In the genomic region with DNA sequence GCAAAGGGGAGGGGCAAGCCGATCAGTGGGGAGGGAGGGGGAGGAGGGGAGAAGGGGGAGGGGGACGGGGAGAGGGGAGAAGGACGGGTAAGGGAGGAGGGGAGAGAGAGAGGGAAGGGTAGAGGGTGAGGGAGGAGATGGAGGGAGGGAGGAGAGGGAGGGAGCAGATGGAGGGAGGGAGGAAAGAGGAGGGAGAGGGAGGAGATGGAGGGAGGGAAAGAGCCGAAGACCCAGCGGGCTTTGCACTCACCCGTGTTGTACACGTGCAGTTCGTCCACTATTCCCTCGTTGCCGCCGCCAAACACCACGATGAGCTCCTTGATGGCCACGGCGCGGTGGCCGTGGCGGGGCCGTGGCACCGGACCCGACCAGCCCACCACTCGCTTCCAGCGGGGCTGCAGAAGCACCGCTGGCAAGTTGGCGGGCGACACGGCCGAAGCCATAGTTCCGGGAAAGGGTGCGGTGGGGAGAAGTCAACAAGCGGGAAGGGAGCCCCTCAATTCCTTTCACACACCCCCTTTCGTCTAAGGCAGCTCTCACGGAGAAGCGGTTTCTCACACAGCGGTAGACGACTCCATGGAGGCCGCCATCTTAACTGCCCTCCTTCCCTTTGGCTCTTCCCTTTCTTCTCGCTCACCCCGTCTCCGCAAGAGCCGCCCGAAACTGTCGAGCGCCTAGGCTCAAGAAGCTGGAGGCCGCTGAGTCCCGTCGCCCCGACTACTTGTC, we compare ENCODE assay signal across 1 cellular context.
TF ChIP-seq lines count a peak whose summit lies in the region.

No MANE protein-coding gene starts in this region.

TF ChIP-seq in GM23338, 12 proteins besides CTCF, POLR2A, EP300 and RAD21:
- TF ChIP-seq, protein P1, sequence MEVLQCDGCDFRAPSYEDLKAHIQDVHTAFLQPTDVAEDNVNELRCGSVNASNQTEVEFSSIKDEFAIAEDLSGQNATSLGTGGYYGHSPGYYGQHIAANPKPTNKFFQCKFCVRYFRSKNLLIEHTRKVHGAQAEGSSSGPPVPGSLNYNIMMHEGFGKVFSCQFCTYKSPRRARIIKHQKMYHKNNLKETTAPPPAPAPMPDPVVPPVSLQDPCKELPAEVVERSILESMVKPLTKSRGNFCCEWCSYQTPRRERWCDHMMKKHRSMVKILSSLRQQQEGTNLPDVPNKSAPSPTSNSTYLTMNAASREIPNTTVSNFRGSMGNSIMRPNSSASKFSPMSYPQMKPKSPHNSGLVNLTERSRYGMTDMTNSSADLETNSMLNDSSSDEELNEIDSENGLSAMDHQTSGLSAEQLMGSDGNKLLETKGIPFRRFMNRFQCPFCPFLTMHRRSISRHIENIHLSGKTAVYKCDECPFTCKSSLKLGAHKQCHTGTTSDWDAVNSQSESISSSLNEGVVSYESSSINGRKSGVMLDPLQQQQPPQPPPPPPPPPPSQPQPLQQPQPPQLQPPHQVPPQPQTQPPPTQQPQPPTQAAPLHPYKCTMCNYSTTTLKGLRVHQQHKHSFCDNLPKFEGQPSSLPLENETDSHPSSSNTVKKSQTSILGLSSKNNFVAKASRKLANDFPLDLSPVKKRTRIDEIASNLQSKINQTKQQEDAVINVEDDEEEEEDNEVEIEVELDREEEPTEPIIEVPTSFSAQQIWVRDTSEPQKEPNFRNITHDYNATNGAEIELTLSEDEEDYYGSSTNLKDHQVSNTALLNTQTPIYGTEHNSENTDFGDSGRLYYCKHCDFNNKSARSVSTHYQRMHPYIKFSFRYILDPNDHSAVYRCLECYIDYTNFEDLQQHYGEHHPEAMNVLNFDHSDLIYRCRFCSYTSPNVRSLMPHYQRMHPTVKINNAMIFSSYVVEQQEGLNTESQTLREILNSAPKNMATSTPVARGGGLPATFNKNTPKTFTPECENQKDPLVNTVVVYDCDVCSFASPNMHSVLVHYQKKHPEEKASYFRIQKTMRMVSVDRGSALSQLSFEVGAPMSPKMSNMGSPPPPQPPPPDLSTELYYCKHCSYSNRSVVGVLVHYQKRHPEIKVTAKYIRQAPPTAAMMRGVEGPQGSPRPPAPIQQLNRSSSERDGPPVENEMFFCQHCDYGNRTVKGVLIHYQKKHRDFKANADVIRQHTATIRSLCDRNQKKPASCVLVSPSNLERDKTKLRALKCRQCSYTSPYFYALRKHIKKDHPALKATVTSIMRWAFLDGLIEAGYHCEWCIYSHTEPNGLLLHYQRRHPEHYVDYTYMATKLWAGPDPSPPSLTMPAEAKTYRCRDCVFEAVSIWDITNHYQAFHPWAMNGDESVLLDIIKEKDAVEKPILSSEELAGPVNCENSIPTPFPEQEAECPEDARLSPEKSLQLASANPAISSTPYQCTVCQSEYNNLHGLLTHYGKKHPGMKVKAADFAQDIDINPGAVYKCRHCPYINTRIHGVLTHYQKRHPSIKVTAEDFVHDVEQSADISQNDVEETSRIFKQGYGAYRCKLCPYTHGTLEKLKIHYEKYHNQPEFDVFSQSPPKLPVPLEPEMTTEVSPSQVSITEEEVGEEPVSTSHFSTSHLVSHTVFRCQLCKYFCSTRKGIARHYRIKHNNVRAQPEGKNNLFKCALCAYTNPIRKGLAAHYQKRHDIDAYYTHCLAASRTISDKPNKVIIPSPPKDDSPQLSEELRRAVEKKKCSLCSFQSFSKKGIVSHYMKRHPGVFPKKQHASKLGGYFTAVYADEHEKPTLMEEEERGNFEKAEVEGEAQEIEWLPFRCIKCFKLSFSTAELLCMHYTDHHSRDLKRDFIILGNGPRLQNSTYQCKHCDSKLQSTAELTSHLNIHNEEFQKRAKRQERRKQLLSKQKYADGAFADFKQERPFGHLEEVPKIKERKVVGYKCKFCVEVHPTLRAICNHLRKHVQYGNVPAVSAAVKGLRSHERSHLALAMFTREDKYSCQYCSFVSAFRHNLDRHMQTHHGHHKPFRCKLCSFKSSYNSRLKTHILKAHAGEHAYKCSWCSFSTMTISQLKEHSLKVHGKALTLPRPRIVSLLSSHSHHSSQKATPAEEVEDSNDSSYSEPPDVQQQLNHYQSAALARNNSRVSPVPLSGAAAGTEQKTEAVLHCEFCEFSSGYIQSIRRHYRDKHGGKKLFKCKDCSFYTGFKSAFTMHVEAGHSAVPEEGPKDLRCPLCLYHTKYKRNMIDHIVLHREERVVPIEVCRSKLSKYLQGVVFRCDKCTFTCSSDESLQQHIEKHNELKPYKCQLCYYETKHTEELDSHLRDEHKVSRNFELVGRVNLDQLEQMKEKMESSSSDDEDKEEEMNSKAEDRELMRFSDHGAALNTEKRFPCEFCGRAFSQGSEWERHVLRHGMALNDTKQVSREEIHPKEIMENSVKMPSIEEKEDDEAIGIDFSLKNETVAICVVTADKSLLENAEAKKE (CRISPR knock-in tag; IDR thresholded peaks at IDR 0.05), result no peak
- TF ChIP-seq ZNF331 (CRISPR knock-in tag; IDR thresholded peaks at IDR 0.05; ENCODE audit: low read depth) (no peak), NANOG (IDR thresholded peaks at IDR 0.05; ENCODE audit: borderline replicate concordance) (no peak), STAT1 (IDR thresholded peaks at IDR 0.05; ENCODE audit: unreplicated experiment) (no peak), JUNB (IDR thresholded peaks at IDR 0.05; ENCODE audit: unreplicated experiment) (no peak), EZH2 (IDR thresholded peaks at IDR 0.05; ENCODE audit: low read depth, unreplicated experiment) (no peak), POLR2AphosphoS5 (IDR thresholded peaks at IDR 0.05; ENCODE audit: low read depth) (no peak), CREB1 (CRISPR knock-in tag; IDR thresholded peaks at IDR 0.05; ENCODE audit: low read depth) (no peak), EZH2phosphoT487 (IDR thresholded peaks at IDR 0.05; ENCODE audit: unreplicated experiment) (no peak), ZNF114 (CRISPR knock-in tag; IDR thresholded peaks at IDR 0.05) (no peak)
- TF ChIP-seq, protein P2, sequence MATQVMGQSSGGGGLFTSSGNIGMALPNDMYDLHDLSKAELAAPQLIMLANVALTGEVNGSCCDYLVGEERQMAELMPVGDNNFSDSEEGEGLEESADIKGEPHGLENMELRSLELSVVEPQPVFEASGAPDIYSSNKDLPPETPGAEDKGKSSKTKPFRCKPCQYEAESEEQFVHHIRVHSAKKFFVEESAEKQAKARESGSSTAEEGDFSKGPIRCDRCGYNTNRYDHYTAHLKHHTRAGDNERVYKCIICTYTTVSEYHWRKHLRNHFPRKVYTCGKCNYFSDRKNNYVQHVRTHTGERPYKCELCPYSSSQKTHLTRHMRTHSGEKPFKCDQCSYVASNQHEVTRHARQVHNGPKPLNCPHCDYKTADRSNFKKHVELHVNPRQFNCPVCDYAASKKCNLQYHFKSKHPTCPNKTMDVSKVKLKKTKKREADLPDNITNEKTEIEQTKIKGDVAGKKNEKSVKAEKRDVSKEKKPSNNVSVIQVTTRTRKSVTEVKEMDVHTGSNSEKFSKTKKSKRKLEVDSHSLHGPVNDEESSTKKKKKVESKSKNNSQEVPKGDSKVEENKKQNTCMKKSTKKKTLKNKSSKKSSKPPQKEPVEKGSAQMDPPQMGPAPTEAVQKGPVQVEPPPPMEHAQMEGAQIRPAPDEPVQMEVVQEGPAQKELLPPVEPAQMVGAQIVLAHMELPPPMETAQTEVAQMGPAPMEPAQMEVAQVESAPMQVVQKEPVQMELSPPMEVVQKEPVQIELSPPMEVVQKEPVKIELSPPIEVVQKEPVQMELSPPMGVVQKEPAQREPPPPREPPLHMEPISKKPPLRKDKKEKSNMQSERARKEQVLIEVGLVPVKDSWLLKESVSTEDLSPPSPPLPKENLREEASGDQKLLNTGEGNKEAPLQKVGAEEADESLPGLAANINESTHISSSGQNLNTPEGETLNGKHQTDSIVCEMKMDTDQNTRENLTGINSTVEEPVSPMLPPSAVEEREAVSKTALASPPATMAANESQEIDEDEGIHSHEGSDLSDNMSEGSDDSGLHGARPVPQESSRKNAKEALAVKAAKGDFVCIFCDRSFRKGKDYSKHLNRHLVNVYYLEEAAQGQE (IDR thresholded peaks at IDR 0.05; ENCODE audit: unreplicated experiment), result no peak
- TF ChIP-seq, protein P3, sequence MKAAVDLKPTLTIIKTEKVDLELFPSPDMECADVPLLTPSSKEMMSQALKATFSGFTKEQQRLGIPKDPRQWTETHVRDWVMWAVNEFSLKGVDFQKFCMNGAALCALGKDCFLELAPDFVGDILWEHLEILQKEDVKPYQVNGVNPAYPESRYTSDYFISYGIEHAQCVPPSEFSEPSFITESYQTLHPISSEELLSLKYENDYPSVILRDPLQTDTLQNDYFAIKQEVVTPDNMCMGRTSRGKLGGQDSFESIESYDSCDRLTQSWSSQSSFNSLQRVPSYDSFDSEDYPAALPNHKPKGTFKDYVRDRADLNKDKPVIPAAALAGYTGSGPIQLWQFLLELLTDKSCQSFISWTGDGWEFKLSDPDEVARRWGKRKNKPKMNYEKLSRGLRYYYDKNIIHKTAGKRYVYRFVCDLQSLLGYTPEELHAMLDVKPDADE (IDR thresholded peaks at IDR 0.05), result no peak
